In the genomic region with DNA sequence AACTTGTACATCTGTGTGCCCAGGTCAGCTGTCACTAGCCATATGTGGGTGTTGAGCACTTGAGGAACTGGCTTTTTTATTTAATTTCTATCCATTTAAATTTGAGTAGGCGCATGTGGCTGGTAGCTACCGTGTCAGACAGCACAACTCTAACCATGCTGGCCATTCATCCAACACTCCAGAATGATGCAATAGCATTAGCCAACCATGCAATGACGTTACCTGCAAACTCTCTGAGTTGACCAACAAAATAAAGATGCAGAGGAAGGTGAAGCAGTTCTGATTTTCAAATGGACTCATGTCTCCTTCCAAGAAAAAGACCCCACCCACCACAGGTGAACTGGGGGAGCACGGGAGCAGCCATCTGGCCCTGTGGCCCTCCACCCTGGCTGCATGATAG, we compare ENCODE assay signal across 20 cellular contexts.
"Had no signal": no experiment of that assay in that cellular context is flagged by ENCODE, and none has a peak within 500 bp of the region (broad histone marks: within the 10 kb centered on the region; RNA-seq: fewer than 3 reads in every experiment).

No MANE protein-coding gene starts in this region.

- H3K4me1 ChIP-seq: foreskin keratinocyte, tibial artery had no signal

- H3K27me3 ChIP-seq: adrenal gland, spleen, tibial artery, vagina had no signal

- H3K9me3 ChIP-seq: adrenal gland, lower lobe of right lung, spleen, tibial artery, vagina had no signal

- H3K27ac ChIP-seq: foreskin keratinocyte, spleen, tibial artery, vagina, WERI-Rb-1 had no signal

- ATAC-seq: activated naive CD4-positive, alpha-beta T cell treated with anti-CD3 and anti-CD28 coated beads, Interleukin-2, amount 50 U/mL, for 72 hours; left cardiac atrium; lower lobe of right lung; natural killer cell treated with Interleukin-12 subunit alpha and Interleukin-12 subunit beta and Interleukin-15 and Interleukin-18, amount 100 ng/mL, for 72 hours; stimulated activated naive CD8-positive, alpha-beta T cell treated with anti-CD3 and anti-CD28 coated beads, Interleukin-15, Interleukin-2, amounts not matched to agents 100 U/mL and 50 U/mL, for 24 hours had no signal

- H3K4me3 ChIP-seq: adrenal gland, lower lobe of right lung, spleen, tibial artery, vagina had no signal

- DNase-seq: activated CD4-positive, alpha-beta T cell treated with anti-CD3 and anti-CD28 coated beads, Interleukin-2, amount 50 U/mL, for 48 hours; activated gamma-delta T cell treated with Interleukin-2 at 50 U/mL for 16 hours; adrenal gland; effector CD4-positive, alpha-beta T cell; foreskin keratinocyte; glutamatergic neuron; hippocampal formation; left cardiac atrium; lower lobe of right lung; retina; spleen; stimulated activated CD8-positive, alpha-beta memory T cell treated with anti-CD3 and anti-CD28 coated beads, Interleukin-4, amount 100 ng/mL, for 48 hours; stimulated activated naive CD8-positive, alpha-beta T cell treated with anti-CD3 and anti-CD28 coated beads, Interleukin-15, Interleukin-2, amounts not matched to agents 100 U/mL and 50 U/mL, for 24 hours; substantia nigra; T-helper 2 cell; tibial artery; WERI-Rb-1 had no signal

- H3K36me3 ChIP-seq: adrenal gland, lower lobe of right lung, spleen, tibial artery, vagina, WERI-Rb-1 had no signal
